ENCODE assay signal across 1 cellular context in the genomic region with DNA sequence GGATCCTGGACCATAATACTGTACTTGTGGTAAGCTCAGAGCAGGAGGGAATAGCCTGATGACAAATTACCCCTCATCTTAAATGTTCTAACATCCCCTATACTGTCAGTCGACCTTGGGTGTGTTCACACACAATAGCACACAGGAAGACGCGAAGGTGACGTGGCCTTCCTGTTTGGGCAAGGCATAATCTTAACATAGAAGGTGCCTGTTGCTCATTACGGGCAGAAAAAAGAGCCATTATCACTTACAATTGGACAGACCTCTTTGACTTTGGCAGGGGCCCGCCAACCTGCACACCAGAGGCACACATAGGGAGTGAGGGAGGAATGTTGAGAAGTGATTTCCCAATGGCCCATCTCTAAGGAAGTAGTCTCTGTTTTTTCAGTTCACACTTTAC.
TF ChIP-seq lines count a peak whose summit lies in the region.

No MANE protein-coding gene starts in this region.

TF ChIP-seq in SK-N-SH treated with all-trans-retinoic acid at 6 μM for 48 hours, 23 proteins besides CTCF, POLR2A, EP300 and RAD21 (continued from another document):
- TF ChIP-seq, protein P1, sequence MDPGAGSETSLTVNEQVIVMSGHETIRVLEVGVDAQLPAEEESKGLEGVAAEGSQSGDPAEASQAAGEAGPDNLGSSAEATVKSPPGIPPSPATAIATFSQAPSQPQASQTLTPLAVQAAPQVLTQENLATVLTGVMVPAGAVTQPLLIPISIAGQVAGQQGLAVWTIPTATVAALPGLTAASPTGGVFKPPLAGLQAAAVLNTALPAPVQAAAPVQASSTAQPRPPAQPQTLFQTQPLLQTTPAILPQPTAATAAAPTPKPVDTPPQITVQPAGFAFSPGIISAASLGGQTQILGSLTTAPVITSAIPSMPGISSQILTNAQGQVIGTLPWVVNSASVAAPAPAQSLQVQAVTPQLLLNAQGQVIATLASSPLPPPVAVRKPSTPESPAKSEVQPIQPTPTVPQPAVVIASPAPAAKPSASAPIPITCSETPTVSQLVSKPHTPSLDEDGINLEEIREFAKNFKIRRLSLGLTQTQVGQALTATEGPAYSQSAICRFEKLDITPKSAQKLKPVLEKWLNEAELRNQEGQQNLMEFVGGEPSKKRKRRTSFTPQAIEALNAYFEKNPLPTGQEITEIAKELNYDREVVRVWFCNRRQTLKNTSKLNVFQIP (CRISPR knock-in tag; IDR thresholded peaks at IDR 0.05; ENCODE audit: borderline replicate concordance, low read depth) = no peak
- TF ChIP-seq ZC3H10 (CRISPR knock-in tag; IDR thresholded peaks at IDR 0.05) (no peak), ZFP3 (CRISPR knock-in tag; IDR thresholded peaks at IDR 0.05) (no peak), PPARA (CRISPR knock-in tag; IDR thresholded peaks at IDR 0.05; ENCODE audit: borderline replicate concordance) (no peak), SNAI2 (CRISPR knock-in tag; IDR thresholded peaks at IDR 0.05) (no peak), BACH2 (CRISPR knock-in tag; IDR thresholded peaks at IDR 0.05; ENCODE audit: borderline replicate concordance) (no peak), RARB (CRISPR knock-in tag; IDR thresholded peaks at IDR 0.05) (no peak), ISL1 (CRISPR knock-in tag; IDR thresholded peaks at IDR 0.05) (no peak)
- TF ChIP-seq, protein P2, sequence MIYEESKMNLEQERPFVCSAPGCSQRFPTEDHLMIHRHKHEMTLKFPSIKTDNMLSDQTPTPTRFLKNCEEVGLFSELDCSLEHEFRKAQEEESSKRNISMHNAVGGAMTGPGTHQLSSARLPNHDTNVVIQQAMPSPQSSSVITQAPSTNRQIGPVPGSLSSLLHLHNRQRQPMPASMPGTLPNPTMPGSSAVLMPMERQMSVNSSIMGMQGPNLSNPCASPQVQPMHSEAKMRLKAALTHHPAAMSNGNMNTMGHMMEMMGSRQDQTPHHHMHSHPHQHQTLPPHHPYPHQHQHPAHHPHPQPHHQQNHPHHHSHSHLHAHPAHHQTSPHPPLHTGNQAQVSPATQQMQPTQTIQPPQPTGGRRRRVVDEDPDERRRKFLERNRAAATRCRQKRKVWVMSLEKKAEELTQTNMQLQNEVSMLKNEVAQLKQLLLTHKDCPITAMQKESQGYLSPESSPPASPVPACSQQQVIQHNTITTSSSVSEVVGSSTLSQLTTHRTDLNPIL (CRISPR knock-in tag; IDR thresholded peaks at IDR 0.05; ENCODE audit: low read depth) = no peak
